ENCODE assay signal across 2 cellular contexts in the genomic region with DNA sequence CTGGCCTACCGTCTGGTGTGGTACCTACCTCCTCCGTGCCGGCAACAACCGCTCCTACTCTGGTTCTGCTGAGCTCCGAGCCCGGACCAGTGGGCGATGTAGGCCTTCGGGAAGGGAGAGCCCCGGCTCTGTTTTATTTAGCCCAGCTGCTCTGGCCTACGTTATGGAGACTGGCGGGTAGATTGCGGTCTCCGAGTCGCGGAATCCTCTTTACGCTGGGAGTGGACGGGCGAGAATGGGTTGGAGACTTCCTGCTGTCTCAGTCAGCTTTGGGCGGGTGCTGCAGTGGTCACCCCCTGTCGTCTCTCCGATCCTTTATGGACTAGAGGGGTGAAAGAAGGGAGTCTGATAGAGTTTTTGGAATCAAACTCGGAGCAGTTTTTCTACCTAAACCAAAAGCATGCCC.
TF ChIP-seq lines count a peak whose summit lies in the region.

No MANE protein-coding gene starts in this region.

TF ChIP-seq in K562, 482 proteins besides CTCF, POLR2A, EP300 and RAD21 (continued from another document and continues in another):
- TF ChIP-seq, protein P1, sequence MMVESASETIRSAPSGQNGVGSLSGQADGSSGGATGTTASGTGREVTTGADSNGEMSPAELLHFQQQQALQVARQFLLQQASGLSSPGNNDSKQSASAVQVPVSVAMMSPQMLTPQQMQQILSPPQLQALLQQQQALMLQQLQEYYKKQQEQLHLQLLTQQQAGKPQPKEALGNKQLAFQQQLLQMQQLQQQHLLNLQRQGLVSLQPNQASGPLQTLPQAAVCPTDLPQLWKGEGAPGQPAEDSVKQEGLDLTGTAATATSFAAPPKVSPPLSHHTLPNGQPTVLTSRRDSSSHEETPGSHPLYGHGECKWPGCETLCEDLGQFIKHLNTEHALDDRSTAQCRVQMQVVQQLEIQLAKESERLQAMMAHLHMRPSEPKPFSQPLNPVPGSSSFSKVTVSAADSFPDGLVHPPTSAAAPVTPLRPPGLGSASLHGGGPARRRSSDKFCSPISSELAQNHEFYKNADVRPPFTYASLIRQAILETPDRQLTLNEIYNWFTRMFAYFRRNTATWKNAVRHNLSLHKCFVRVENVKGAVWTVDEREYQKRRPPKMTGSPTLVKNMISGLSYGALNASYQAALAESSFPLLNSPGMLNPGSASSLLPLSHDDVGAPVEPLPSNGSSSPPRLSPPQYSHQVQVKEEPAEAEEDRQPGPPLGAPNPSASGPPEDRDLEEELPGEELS (CRISPR knock-in tag; IDR thresholded peaks at IDR 0.05; ENCODE audit: borderline replicate concordance): no peak; the same call in 1 of the 2 replicates
- TF ChIP-seq EP400 (IDR thresholded peaks at IDR 0.05): no peak
- peak; percentile 56; the same call in 1 of the 2 replicates for TF ChIP-seq ERF (CRISPR knock-in tag; IDR thresholded peaks at IDR 0.05)
- TF ChIP-seq PCBP1 (IDR thresholded peaks at IDR 0.05; ENCODE audit: low read depth, low read length, poor library complexity, severe bottlenecking): no peak
- TF ChIP-seq CC2D1A (IDR thresholded peaks at IDR 0.05): no peak
- peak; percentile 15 for TF ChIP-seq HMGN3 (IDR thresholded peaks at IDR 0.05; ENCODE audit: borderline replicate concordance, extremely low read depth, insufficient read length, low read depth, low read length)
- TF ChIP-seq, protein P2, sequence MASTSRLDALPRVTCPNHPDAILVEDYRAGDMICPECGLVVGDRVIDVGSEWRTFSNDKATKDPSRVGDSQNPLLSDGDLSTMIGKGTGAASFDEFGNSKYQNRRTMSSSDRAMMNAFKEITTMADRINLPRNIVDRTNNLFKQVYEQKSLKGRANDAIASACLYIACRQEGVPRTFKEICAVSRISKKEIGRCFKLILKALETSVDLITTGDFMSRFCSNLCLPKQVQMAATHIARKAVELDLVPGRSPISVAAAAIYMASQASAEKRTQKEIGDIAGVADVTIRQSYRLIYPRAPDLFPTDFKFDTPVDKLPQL (IDR thresholded peaks at IDR 0.05; ENCODE audit: extremely low read depth, insufficient read length): no peak
- TF ChIP-seq HBP1 (CRISPR knock-in tag; IDR thresholded peaks at IDR 0.05): 0 out of 2 replicates have a peak, but pooled peaks have one; percentile 33
- TF ChIP-seq, protein P3, sequence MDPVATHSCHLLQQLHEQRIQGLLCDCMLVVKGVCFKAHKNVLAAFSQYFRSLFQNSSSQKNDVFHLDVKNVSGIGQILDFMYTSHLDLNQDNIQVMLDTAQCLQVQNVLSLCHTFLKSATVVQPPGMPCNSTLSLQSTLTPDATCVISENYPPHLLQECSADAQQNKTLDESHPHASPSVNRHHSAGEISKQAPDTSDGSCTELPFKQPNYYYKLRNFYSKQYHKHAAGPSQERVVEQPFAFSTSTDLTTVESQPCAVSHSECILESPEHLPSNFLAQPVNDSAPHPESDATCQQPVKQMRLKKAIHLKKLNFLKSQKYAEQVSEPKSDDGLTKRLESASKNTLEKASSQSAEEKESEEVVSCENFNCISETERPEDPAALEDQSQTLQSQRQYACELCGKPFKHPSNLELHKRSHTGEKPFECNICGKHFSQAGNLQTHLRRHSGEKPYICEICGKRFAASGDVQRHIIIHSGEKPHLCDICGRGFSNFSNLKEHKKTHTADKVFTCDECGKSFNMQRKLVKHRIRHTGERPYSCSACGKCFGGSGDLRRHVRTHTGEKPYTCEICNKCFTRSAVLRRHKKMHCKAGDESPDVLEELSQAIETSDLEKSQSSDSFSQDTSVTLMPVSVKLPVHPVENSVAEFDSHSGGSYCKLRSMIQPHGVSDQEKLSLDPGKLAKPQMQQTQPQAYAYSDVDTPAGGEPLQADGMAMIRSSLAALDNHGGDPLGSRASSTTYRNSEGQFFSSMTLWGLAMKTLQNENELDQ (CRISPR knock-in tag; IDR thresholded peaks at IDR 0.05; ENCODE audit: borderline replicate concordance): no peak
- TF ChIP-seq CREB1 (IDR thresholded peaks at IDR 0.05): no peak
- no peak for TF ChIP-seq CREB1 (CRISPR knock-in tag; IDR thresholded peaks at IDR 0.05)
- TF ChIP-seq ZZZ3 (IDR thresholded peaks at IDR 0.05): no peak
- no peak; the same call in 1 of the 2 replicates for TF ChIP-seq E2F4 (CRISPR knock-in tag; IDR thresholded peaks at IDR 0.05; ENCODE audit: low read depth)
- no peak for TF ChIP-seq RBM34 (IDR thresholded peaks at IDR 0.05; ENCODE audit: borderline replicate concordance, insufficient read depth, low read length)
- TF ChIP-seq ZBTB17 (CRISPR knock-in tag; IDR thresholded peaks at IDR 0.05): peak; percentile 73; the same call in 1 of the 2 replicates
- TF ChIP-seq ARNT (IDR thresholded peaks at IDR 0.05): no peak

TF ChIP-seq in HepG2, 621 proteins besides CTCF, POLR2A, EP300 and RAD21 (continued from another document and continues in another):
- 0 out of 2 replicates have a peak, but pooled peaks have one; percentile 54 for TF ChIP-seq ZNF253 (CRISPR knock-in tag; IDR thresholded peaks at IDR 0.05; ENCODE audit: borderline replicate concordance)
- 0 out of 2 replicates have a peak, but pooled peaks have one; percentile 65 for TF ChIP-seq TEAD2 (CRISPR knock-in tag; IDR thresholded peaks at IDR 0.05)
- TF ChIP-seq, protein P4, sequence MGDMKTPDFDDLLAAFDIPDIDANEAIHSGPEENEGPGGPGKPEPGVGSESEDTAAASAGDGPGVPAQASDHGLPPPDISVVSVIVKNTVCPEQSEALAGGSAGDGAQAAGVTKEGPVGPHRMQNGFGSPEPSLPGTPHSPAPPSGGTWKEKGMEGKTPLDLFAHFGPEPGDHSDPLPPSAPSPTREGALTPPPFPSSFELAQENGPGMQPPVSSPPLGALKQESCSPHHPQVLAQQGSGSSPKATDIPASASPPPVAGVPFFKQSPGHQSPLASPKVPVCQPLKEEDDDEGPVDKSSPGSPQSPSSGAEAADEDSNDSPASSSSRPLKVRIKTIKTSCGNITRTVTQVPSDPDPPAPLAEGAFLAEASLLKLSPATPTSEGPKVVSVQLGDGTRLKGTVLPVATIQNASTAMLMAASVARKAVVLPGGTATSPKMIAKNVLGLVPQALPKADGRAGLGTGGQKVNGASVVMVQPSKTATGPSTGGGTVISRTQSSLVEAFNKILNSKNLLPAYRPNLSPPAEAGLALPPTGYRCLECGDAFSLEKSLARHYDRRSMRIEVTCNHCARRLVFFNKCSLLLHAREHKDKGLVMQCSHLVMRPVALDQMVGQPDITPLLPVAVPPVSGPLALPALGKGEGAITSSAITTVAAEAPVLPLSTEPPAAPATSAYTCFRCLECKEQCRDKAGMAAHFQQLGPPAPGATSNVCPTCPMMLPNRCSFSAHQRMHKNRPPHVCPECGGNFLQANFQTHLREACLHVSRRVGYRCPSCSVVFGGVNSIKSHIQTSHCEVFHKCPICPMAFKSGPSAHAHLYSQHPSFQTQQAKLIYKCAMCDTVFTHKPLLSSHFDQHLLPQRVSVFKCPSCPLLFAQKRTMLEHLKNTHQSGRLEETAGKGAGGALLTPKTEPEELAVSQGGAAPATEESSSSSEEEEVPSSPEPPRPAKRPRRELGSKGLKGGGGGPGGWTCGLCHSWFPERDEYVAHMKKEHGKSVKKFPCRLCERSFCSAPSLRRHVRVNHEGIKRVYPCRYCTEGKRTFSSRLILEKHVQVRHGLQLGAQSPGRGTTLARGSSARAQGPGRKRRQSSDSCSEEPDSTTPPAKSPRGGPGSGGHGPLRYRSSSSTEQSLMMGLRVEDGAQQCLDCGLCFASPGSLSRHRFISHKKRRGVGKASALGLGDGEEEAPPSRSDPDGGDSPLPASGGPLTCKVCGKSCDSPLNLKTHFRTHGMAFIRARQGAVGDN (CRISPR knock-in tag; IDR thresholded peaks at IDR 0.05): 0 out of 2 replicates have a peak, but pooled peaks have one; percentile 18
- TF ChIP-seq GLMP (CRISPR knock-in tag; IDR thresholded peaks at IDR 0.05; ENCODE audit: borderline replicate concordance): no peak
- TF ChIP-seq, protein P5, sequence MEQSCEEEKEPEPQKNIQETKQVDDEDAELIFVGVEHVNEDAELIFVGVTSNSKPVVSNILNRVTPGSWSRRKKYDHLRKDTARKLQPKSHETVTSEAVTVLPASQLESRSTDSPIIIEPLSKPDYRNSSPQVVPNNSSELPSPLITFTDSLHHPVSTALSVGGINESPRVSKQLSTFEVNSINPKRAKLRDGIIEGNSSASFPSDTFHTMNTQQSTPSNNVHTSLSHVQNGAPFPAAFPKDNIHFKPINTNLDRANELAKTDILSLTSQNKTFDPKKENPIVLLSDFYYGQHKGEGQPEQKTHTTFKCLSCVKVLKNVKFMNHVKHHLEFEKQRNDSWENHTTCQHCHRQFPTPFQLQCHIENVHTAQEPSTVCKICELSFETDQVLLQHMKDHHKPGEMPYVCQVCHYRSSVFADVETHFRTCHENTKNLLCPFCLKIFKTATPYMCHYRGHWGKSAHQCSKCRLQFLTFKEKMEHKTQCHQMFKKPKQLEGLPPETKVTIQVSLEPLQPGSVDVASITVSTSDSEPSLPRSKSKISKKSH (CRISPR knock-in tag; IDR thresholded peaks at IDR 0.05; ENCODE audit: borderline replicate concordance): 0 out of 2 replicates have a peak, but pooled peaks have one; percentile 12
- no peak for TF ChIP-seq DBP (CRISPR knock-in tag; IDR thresholded peaks at IDR 0.05; ENCODE audit: not compliant biosample characterization)
- no peak for TF ChIP-seq FOXM1 (CRISPR knock-in tag; IDR thresholded peaks at IDR 0.05)
- no peak for TF ChIP-seq REPIN1 (CRISPR knock-in tag; IDR thresholded peaks at IDR 0.05; ENCODE audit: borderline replicate concordance, low read depth)
- TF ChIP-seq TCF7 (IDR thresholded peaks at IDR 0.05; ENCODE audit: low read depth): no peak
- 0 out of 2 replicates have a peak, but pooled peaks have one; percentile 31 for TF ChIP-seq NFIC (IDR thresholded peaks at IDR 0.05; ENCODE audit: low read length)
- TF ChIP-seq PLRG1 (conservative IDR thresholded peaks at IDR 0.05): no peak
- TF ChIP-seq GATAD2A (CRISPR knock-in tag; IDR thresholded peaks at IDR 0.05): no peak
- TF ChIP-seq ZSCAN21 (CRISPR knock-in tag; IDR thresholded peaks at IDR 0.05; ENCODE audit: borderline replicate concordance): peak; percentile 12; the same call in 1 of the 2 replicates
- TF ChIP-seq ZNF605 (CRISPR knock-in tag; IDR thresholded peaks at IDR 0.05): 0 out of 2 replicates have a peak, but pooled peaks have one; percentile 7
- TF ChIP-seq NCOR1 (IDR thresholded peaks at IDR 0.05; ENCODE audit: borderline replicate concordance, low read length): no peak
- TF ChIP-seq ZBTB21 (CRISPR knock-in tag; IDR thresholded peaks at IDR 0.05): 0 out of 2 replicates have a peak, but pooled peaks have one; percentile 1
- TF ChIP-seq ZIK1 (CRISPR knock-in tag; IDR thresholded peaks at IDR 0.05; ENCODE audit: borderline replicate concordance, low read depth): no peak
- no peak for TF ChIP-seq ZNF333 (CRISPR knock-in tag; IDR thresholded peaks at IDR 0.05; ENCODE audit: borderline replicate concordance)
- 0 out of 2 replicates have a peak, but pooled peaks have one; percentile 0 for TF ChIP-seq ZNF784 (CRISPR knock-in tag; IDR thresholded peaks at IDR 0.05; ENCODE audit: borderline replicate concordance)
- peak; percentile 52 for TF ChIP-seq SRSF1 (optimal IDR thresholded peaks at IDR 0.05; ENCODE audit: low read depth, low read length)
- TF ChIP-seq, protein P6, sequence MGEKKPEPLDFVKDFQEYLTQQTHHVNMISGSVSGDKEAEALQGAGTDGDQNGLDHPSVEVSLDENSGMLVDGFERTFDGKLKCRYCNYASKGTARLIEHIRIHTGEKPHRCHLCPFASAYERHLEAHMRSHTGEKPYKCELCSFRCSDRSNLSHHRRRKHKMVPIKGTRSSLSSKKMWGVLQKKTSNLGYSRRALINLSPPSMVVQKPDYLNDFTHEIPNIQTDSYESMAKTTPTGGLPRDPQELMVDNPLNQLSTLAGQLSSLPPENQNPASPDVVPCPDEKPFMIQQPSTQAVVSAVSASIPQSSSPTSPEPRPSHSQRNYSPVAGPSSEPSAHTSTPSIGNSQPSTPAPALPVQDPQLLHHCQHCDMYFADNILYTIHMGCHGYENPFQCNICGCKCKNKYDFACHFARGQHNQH (CRISPR knock-in tag; IDR thresholded peaks at IDR 0.05): no peak
- no peak for TF ChIP-seq ZNF282 (IDR thresholded peaks at IDR 0.05; ENCODE audit: partially characterized antibody)
- TF ChIP-seq, protein P7, sequence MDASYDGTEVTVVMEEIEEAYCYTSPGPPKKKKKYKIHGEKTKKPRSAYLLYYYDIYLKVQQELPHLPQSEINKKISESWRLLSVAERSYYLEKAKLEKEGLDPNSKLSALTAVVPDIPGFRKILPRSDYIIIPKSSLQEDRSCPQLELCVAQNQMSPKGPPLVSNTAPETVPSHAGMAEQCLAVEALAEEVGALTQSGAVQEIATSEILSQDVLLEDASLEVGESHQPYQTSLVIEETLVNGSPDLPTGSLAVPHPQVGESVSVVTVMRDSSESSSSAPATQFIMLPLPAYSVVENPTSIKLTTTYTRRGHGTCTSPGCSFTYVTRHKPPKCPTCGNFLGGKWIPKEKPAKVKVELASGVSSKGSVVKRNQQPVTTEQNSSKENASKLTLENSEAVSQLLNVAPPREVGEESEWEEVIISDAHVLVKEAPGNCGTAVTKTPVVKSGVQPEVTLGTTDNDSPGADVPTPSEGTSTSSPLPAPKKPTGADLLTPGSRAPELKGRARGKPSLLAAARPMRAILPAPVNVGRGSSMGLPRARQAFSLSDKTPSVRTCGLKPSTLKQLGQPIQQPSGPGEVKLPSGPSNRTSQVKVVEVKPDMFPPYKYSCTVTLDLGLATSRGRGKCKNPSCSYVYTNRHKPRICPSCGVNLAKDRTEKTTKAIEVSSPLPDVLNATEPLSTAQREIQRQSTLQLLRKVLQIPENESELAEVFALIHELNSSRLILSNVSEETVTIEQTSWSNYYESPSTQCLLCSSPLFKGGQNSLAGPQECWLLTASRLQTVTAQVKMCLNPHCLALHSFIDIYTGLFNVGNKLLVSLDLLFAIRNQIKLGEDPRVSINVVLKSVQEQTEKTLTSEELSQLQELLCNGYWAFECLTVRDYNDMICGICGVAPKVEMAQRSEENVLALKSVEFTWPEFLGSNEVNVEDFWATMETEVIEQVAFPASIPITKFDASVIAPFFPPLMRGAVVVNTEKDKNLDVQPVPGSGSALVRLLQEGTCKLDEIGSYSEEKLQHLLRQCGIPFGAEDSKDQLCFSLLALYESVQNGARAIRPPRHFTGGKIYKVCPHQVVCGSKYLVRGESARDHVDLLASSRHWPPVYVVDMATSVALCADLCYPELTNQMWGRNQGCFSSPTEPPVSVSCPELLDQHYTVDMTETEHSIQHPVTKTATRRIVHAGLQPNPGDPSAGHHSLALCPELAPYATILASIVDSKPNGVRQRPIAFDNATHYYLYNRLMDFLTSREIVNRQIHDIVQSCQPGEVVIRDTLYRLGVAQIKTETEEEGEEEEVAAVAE (CRISPR knock-in tag; IDR thresholded peaks at IDR 0.05; ENCODE audit: borderline replicate concordance): no peak
- TF ChIP-seq ZNF83 (CRISPR knock-in tag; IDR thresholded peaks at IDR 0.05; ENCODE audit: borderline replicate concordance): no peak
